13 cellular contexts compared by ENCODE assay signal in the genomic region with DNA sequence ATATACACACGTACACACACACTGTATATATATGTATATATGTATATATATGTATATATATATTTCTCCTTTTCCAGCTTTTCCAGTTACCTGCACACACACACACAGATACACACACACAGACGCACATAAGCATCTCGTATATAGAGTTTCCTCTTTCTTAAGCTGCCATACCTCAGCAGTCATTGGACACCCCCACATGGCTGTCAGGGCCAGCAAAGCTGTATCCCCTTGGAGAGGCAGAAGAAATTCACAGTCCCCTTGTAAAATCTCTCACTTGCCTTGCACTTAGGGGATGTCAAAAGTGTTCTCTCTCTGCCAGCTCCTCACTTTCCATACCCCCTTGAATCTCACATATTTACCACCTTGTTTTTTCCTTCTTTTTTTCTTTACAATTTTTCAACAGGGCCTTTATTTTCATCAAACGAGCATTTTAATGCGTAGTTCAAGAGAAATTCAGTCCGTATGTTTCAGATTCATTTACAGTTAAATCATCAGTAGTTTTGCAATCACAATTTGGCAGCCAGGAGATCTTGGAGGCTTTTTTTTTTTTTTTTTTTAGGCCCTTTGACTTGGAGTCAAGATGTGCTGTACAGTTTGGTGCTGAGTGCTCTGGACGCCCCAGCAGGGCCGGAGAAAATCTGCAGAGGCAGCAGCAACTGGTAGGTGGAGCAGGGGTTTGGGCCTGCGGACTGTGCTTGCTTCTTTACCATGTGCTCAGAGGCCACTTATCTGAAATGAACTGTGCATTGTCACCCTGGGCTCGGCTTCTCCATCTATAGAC.
DNase-seq lines count a peak whose midpoint lies in the region; ATAC-seq and TF ChIP-seq lines count a peak whose summit lies in the region.
"Had no signal": no experiment of that assay in that cellular context is flagged by ENCODE, and none has a peak within 500 bp of the region (broad histone marks: within the 10 kb centered on the region; RNA-seq: fewer than 3 reads in every experiment).

No MANE protein-coding gene starts in this region.

- in situ Hi-C loops in ACHN (cut with HindIII; ENCODE audit: low pct_ligation_motif_present, low pct_unique_long_range_greater_than_20kb, low sequenced_read_pairs), result no loop called here

- ATAC-seq in psoas muscle, result peak in 2 of 4 donors; percentile 30 to 32
- no peak for ATAC-seq in stimulated activated naive B cell treated with anti-CD40 and anti-IgM and Interleukin-4, amounts not matched to agents 10 μg/mL and 1 μg/mL and 100 μg/mL, for 72 hours (replicated peaks)
- ATAC-seq in GM18511 (IDR thresholded peaks at IDR 0.05; ENCODE audit: unreplicated experiment), result no peak
- ATAC-seq: naive thymus-derived CD4-positive, alpha-beta T cell had no signal

- H3K36me3 ChIP-seq in psoas muscle (ENCODE audit: insufficient read depth in 1 of 2, low read depth in 1 of 2), result no peaks in the 10 kb centered on the region

- peaks cover 5 to 9% of the 10 kb centered on the region in 2 donors for H3K27me3 Mint-ChIP-seq in stimulated activated naive B cell treated with anti-CD40 and anti-IgM and Interleukin-4, amounts not matched to agents 10 μg/mL and 1 μg/mL and 100 μg/mL, for 72 hours
- H3K27me3 Mint-ChIP-seq: central memory CD8-positive, alpha-beta T cell; stimulated activated naive CD8-positive, alpha-beta T cell treated with anti-CD3 and anti-CD28 coated beads, Interleukin-15, Interleukin-2, amounts not matched to agents 100 ng/mL and 50 ng/mL, for 24 hours had no signal

- TF ChIP-seq CTCF in AG09309 (IDR thresholded peaks at IDR 0.05; ENCODE audit: control insufficient read depth, insufficient read depth, low read depth, low read length, missing control alignments), result peak; percentile 17
- no peak for TF ChIP-seq CTCF in RWPE1 (conservative IDR thresholded peaks at IDR 0.05; ENCODE audit: low read depth)
- TF ChIP-seq CTCF in fibroblast of mammary gland (conservative IDR thresholded peaks at IDR 0.05; ENCODE audit: control insufficient read depth, insufficient read depth, low read depth, low read length), result peak; percentile 36
- no peak for TF ChIP-seq CTCF in psoas muscle (IDR thresholded peaks at IDR 0.05)

- no peaks in the 10 kb centered on the region for H3K36me3 Mint-ChIP-seq in stimulated activated naive B cell treated with anti-CD40 and anti-IgM and Interleukin-4, amounts not matched to agents 10 μg/mL and 1 μg/mL and 100 μg/mL, for 72 hours
- H3K36me3 Mint-ChIP-seq: naive thymus-derived CD4-positive, alpha-beta T cell had no signal

- peak; percentile 91 for DNase-seq in AG09309 (ENCODE audit: low read depth)
- peak; percentile 66 for DNase-seq in RWPE1 (ENCODE audit: low spot score)
- DNase-seq in fibroblast of mammary gland (ENCODE audit: low read depth), result peak; percentile 98
- DNase-seq in psoas muscle, result peak; percentile 28 to 66
- DNase-seq in ACHN, result no peak
- DNase-seq in NCI-H2081 treated with DMSO at 0.1 percent for 48 hours (lab: John Stamatoyannopoulos, UW), result no peak
- no peak for DNase-seq in stimulated activated naive B cell treated with anti-CD40 and anti-IgM and Interleukin-4, amounts not matched to agents 10 μg/mL and 1 μg/mL and 100 μg/mL, for 72 hours
- DNase-seq: naive thymus-derived CD4-positive, alpha-beta T cell; NCI-H1417 treated with DMSO at 0.1 percent for 48 hours had no signal

- POLR2A ChIA-PET in RWPE1 (lab: Yijun Ruan, JAX; ENCODE audit: low non-redundant PET), result no interaction called here

- no peak overlapping the region for H3K27ac Mint-ChIP-seq in stimulated activated naive B cell treated with anti-CD40 and anti-IgM and Interleukin-4, amounts not matched to agents 10 μg/mL and 1 μg/mL and 100 μg/mL, for 72 hours
- H3K27ac Mint-ChIP-seq: naive thymus-derived CD4-positive, alpha-beta T cell; stimulated activated naive CD8-positive, alpha-beta T cell treated with anti-CD3 and anti-CD28 coated beads, Interleukin-15, Interleukin-2, amounts not matched to agents 100 ng/mL and 50 ng/mL, for 24 hours had no signal

- no peaks in the 10 kb centered on the region for H3K9me3 Mint-ChIP-seq in stimulated activated naive B cell treated with anti-CD40 and anti-IgM and Interleukin-4, amounts not matched to agents 10 μg/mL and 1 μg/mL and 100 μg/mL, for 72 hours
- H3K9me3 Mint-ChIP-seq: central memory CD8-positive, alpha-beta T cell had no signal

- intact Hi-C loops in psoas muscle (cut with DNase I), result loop anchor here in 1 of 2 donors (5.0 kb wide), 1 partner anchor 97 kb away; no protein-coding TSS in a partner anchor

- WGBS in psoas muscle, 3 donors, result 63 to 82% (median 63%) methylated on average over 10 of the region's 10 CpGs

- H3K27ac ChIP-seq in RWPE1 (peak overlapping the region; percentile 97), psoas muscle (peak overlapping the region; percentile 76)
- H3K27ac ChIP-seq: C4-2B had no signal

- CTCF ChIA-PET in RWPE1 (lab: Yijun Ruan, JAX), result interaction anchor here (0.6 kb wide), 2 partner anchors 49 to 1130 kb away, joined by 3 to 4 read pairs; no protein-coding TSS in a partner anchor

- no peak overlapping the region for H3K4me3 ChIP-seq in AG09309 (ENCODE audit: control insufficient read depth, low read depth, low read length)
- no peak overlapping the region for H3K4me3 ChIP-seq in fibroblast of mammary gland (ENCODE audit: control insufficient read depth, low read depth, low read length)
- H3K4me3 ChIP-seq in psoas muscle, result peak overlapping the region; percentile 40

- H3K27me3 ChIP-seq in psoas muscle (ENCODE audit: insufficient read depth in 3 of 3, low read length in 2 of 3), result no peaks in the 10 kb centered on the region

- no peaks in the 10 kb centered on the region for H3K9me3 ChIP-seq in psoas muscle

- no peak overlapping the region for H3K4me3 Mint-ChIP-seq in stimulated activated naive B cell treated with anti-CD40 and anti-IgM and Interleukin-4, amounts not matched to agents 10 μg/mL and 1 μg/mL and 100 μg/mL, for 72 hours
- H3K4me3 Mint-ChIP-seq: central memory CD8-positive, alpha-beta T cell; naive thymus-derived CD4-positive, alpha-beta T cell; stimulated activated naive CD8-positive, alpha-beta T cell treated with anti-CD3 and anti-CD28 coated beads, Interleukin-15, Interleukin-2, amounts not matched to agents 100 ng/mL and 50 ng/mL, for 24 hours had no signal

- peaks cover 0 to 4% of the 10 kb centered on the region in 2 donors for H3K4me1 Mint-ChIP-seq in stimulated activated naive B cell treated with anti-CD40 and anti-IgM and Interleukin-4, amounts not matched to agents 10 μg/mL and 1 μg/mL and 100 μg/mL, for 72 hours
- H3K4me1 Mint-ChIP-seq: central memory CD8-positive, alpha-beta T cell had no signal

- peaks cover 39% of the 10 kb centered on the region for H3K4me1 ChIP-seq in psoas muscle

Comparison
In these comparisons a context has a peak if more than half of its experiments do, and no peak if none do; other contexts are left out.
1. DNase-seq: peak in AG09309 (single experiment), RWPE1 (single experiment), fibroblast of mammary gland (single experiment) and psoas muscle (2 of 2); none in ACHN (single experiment), NCI-H2081 treated with DMSO at 0.1 percent for 48 hours (single experiment) and stimulated activated naive B cell treated with anti-CD40 and anti-IgM and Interleukin-4, amounts not matched to agents 10 μg/mL and 1 μg/mL and 100 μg/mL, for 72 hours (single experiment).
2. CTCF ChIP-seq: peak in AG09309 (single experiment) and fibroblast of mammary gland (single experiment); none in RWPE1 (single experiment) and psoas muscle (single experiment).